ENCODE assay signal across 12 cellular contexts in genomic region chr12:116360579-116361403, GRCh38.
DNase-seq lines count a peak whose midpoint lies in the region; ATAC-seq and TF ChIP-seq lines count a peak whose summit lies in the region.
"Had no signal": no experiment of that assay in that cellular context is flagged by ENCODE, and none has a peak within 500 bp of the region (broad histone marks: within the 10 kb centered on the region; RNA-seq: fewer than 3 reads in every experiment).

No MANE protein-coding gene starts in this region.

- H3K9me3 ChIP-seq in psoas muscle: no peaks in the 10 kb centered on the region

- peak overlapping the region; percentile 31 for H3K27ac Mint-ChIP-seq in activated T-helper 2 cell treated with anti-CD3 and anti-CD28 coated beads, Interferon-gamma antibody, Interleukin-2, Interleukin-4, amounts not matched to agents 10 μg/mL and 5 μg/mL and 100 μg/mL, durations not matched to agents 14 hours and 24 hours and 36 hours
- H3K27ac Mint-ChIP-seq: endodermal cell had no signal

- H3K36me3 ChIP-seq in psoas muscle (ENCODE audit: insufficient read depth in 1 of 2, low read depth in 1 of 2): no peaks in the 10 kb centered on the region

- H3K27ac ChIP-seq in psoas muscle: peak overlapping the region; percentile 77

- no peaks in the 10 kb centered on the region for H3K9me3 Mint-ChIP-seq in activated T-helper 2 cell treated with anti-CD3 and anti-CD28 coated beads, Interferon-gamma antibody, Interleukin-2, Interleukin-4, amounts not matched to agents 10 μg/mL and 5 μg/mL and 100 μg/mL, durations not matched to agents 14 hours and 24 hours and 36 hours
- H3K9me3 Mint-ChIP-seq: endodermal cell had no signal

- peaks cover 31% of the 10 kb centered on the region for H3K4me1 ChIP-seq in psoas muscle

- peak in 3 of 4 donors; percentile 10 to 29 (median 18) for ATAC-seq in psoas muscle
- ATAC-seq: sciatic nerve had no signal

- peak overlapping the region; percentile 49 for H3K4me3 Mint-ChIP-seq in activated T-helper 2 cell treated with anti-CD3 and anti-CD28 coated beads, Interferon-gamma antibody, Interleukin-2, Interleukin-4, amounts not matched to agents 10 μg/mL and 5 μg/mL and 100 μg/mL, durations not matched to agents 14 hours and 24 hours and 36 hours (ENCODE audit: low read depth)
- H3K4me3 Mint-ChIP-seq: endodermal cell had no signal

- no peaks in the 10 kb centered on the region for H3K27me3 Mint-ChIP-seq in activated T-helper 2 cell treated with anti-CD3 and anti-CD28 coated beads, Interferon-gamma antibody, Interleukin-2, Interleukin-4, amounts not matched to agents 10 μg/mL and 5 μg/mL and 100 μg/mL, durations not matched to agents 14 hours and 24 hours and 36 hours (ENCODE audit: low read depth)

- no peaks in the 10 kb centered on the region for H3K36me3 Mint-ChIP-seq in activated T-helper 2 cell treated with anti-CD3 and anti-CD28 coated beads, Interferon-gamma antibody, Interleukin-2, Interleukin-4, amounts not matched to agents 10 μg/mL and 5 μg/mL and 100 μg/mL, durations not matched to agents 14 hours and 24 hours and 36 hours (ENCODE audit: low read depth)

- DNase-seq in DMS53 (lab: John Stamatoyannopoulos, UW) (peak; percentile 52), DMS53 treated with DMSO at 0.1 percent for 48 hours (lab: John Stamatoyannopoulos, UW; ENCODE audit: unreplicated experiment) (no peak), MV-4-11 (lab: John Stamatoyannopoulos, UW) (peak; percentile 69), psoas muscle (no peak), activated gamma-delta T cell (lab: John Stamatoyannopoulos, UW) (no peak), ACHN (no peak), pons (ENCODE audit: low spot score) (no peak)
- DNase-seq in activated T-helper 2 cell treated with anti-CD3 and anti-CD28 coated beads, Interferon-gamma antibody, Interleukin-2, Interleukin-4, amounts not matched to agents 10 μg/mL and 5 μg/mL and 100 μg/mL, durations not matched to agents 14 hours and 24 hours and 36 hours (ENCODE audit: low spot score): no peak
- DNase-seq: aorta, endodermal cell, mesendoderm had no signal

- H3K4me1 Mint-ChIP-seq in activated T-helper 2 cell treated with anti-CD3 and anti-CD28 coated beads, Interferon-gamma antibody, Interleukin-2, Interleukin-4, amounts not matched to agents 10 μg/mL and 5 μg/mL and 100 μg/mL, durations not matched to agents 14 hours and 24 hours and 36 hours (ENCODE audit: low read depth): peaks cover 24% of the 10 kb centered on the region

- no peak for TF ChIP-seq CTCF in psoas muscle (IDR thresholded peaks at IDR 0.05)

- intact Hi-C loops in activated T-helper 2 cell treated with anti-CD3 and anti-CD28 coated beads, Interferon-gamma antibody, Interleukin-2, Interleukin-4, amounts not matched to agents 10 μg/mL and 5 μg/mL and 100 μg/mL, durations not matched to agents 14 hours and 24 hours and 36 hours (cut with micrococcal nuclease): loop anchor here (10.0 kb wide), 1 partner anchor 234 kb away; no protein-coding TSS in a partner anchor
- intact Hi-C loops in psoas muscle (cut with DNase I): loop anchor here in 1 of 2 donors (5.0 kb wide), 1 partner anchor 47 kb away; no protein-coding TSS in a partner anchor

- no peaks in the 10 kb centered on the region for H3K27me3 ChIP-seq in psoas muscle (ENCODE audit: insufficient read depth in 3 of 3, low read length in 2 of 3)

- in situ Hi-C loops in ACHN (cut with HindIII; ENCODE audit: low pct_ligation_motif_present, low pct_unique_long_range_greater_than_20kb, low sequenced_read_pairs): no loop called here

- no peak overlapping the region for H3K4me3 ChIP-seq in psoas muscle

- WGBS in psoas muscle, 3 donors: 88 to 90% (median 90%) methylated on average over 6 of the region's 6 CpGs

Comparison
In these comparisons a context has a peak if more than half of its experiments do, and no peak if none do; other contexts are left out.
1. DNase-seq: peak in DMS53 (single experiment) and MV-4-11 (single experiment); none in DMS53 treated with DMSO at 0.1 percent for 48 hours (single experiment), activated T-helper 2 cell treated with anti-CD3 and anti-CD28 coated beads, Interferon-gamma antibody, Interleukin-2, Interleukin-4, amounts not matched to agents 10 μg/mL and 5 μg/mL and 100 μg/mL, durations not matched to agents 14 hours and 24 hours and 36 hours (single experiment), psoas muscle (0 of 2), activated gamma-delta T cell (single experiment), ACHN (single experiment) and pons (single experiment).